Comparison of ENCODE assay signal across 18 cellular contexts in the genomic region with DNA sequence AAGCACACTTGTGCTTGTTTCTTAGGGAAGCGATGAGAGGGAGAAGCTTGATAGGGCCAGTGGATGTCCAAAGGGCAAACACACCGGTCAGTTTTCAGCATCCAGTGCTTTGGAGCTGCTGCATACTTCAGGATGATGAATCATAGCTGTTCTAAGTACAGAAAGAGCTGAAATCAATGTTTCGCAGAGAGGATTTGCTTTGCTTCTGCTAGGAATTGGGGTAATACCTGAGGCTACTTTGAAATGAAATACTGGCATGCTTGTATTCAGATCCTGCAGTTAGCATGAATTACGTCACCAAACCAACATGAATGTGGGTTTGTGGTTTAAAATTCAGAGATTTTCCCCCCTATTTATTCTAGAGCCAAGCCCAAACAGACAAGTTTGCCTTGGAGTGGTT. TPM values are rescaled to one million over a fixed set of nuclear protein-coding genes. Genes with fewer than 3 reads are reported as not detected.
DNase-seq lines count a peak whose midpoint lies in the region; ATAC-seq, FAIRE-seq and TF ChIP-seq lines count a peak whose summit lies in the region.
"Had no signal": no experiment of that assay in that cellular context is flagged by ENCODE, and none has a peak within 500 bp of the region (broad histone marks: within the 10 kb centered on the region; RNA-seq: fewer than 3 reads in every experiment).

No MANE protein-coding gene starts in this region.

- H3K4me1 Mint-ChIP-seq in neural crest cell: peaks cover 14% of the 10 kb centered on the region
- H3K4me1 Mint-ChIP-seq in activated T-cell treated with anti-CD3 and anti-CD28 coated beads, Interleukin-2, amount 50 U/mL, for 24 hours (ENCODE audit: low read depth): peaks cover 5% of the 10 kb centered on the region

- peak; percentile 18 for FAIRE-seq in bronchial epithelial cell (lab: Jason Lieb, UNC)
- FAIRE-seq: A549 had no signal

- intact Hi-C loops in thyroid gland (cut with DNase I): no loop called here

- peaks cover 0 to 12% of the 10 kb centered on the region in 2 donors for H3K4me1 ChIP-seq in thyroid gland
- H3K4me1 ChIP-seq: A549 had no signal

- no peak for TF ChIP-seq POLR2A in thyroid gland (IDR thresholded peaks at IDR 0.05)

- no peak for ATAC-seq in GM21737 (IDR thresholded peaks at IDR 0.05; ENCODE audit: unreplicated experiment)
- ATAC-seq: A549, GM12878 had no signal

- H3K9me3 Mint-ChIP-seq in neural crest cell: peaks cover 7% of the 10 kb centered on the region
- peaks cover 4% of the 10 kb centered on the region for H3K9me3 Mint-ChIP-seq in activated T-cell treated with anti-CD3 and anti-CD28 coated beads, Interleukin-2, amount 50 U/mL, for 24 hours

- H3K36me3 Mint-ChIP-seq in neural crest cell (ENCODE audit: low read depth): peaks cover 5% of the 10 kb centered on the region
- H3K36me3 Mint-ChIP-seq in activated T-cell treated with anti-CD3 and anti-CD28 coated beads, Interleukin-2, amount 50 U/mL, for 24 hours (ENCODE audit: low read depth): no peaks in the 10 kb centered on the region

- no peaks in the 10 kb centered on the region for H3K36me3 ChIP-seq in bronchial epithelial cell (ENCODE audit: control insufficient read depth, insufficient read depth, low read length)
- H3K36me3 ChIP-seq in thyroid gland: no peaks in the 10 kb centered on the region

- peak overlapping the region; percentile 1 for H3K27ac Mint-ChIP-seq in neural crest cell (ENCODE audit: unreplicated experiment)
- H3K27ac Mint-ChIP-seq in activated T-cell treated with anti-CD3 and anti-CD28 coated beads, Interleukin-2, amount 50 U/mL, for 24 hours: no peak overlapping the region

- 87 to 98% methylated on average over 4 of the region's 4 CpGs for WGBS in thyroid gland, 2 donors

- H3K4me3 Mint-ChIP-seq in neural crest cell: no peak overlapping the region
- H3K4me3 Mint-ChIP-seq in activated T-cell treated with anti-CD3 and anti-CD28 coated beads, Interleukin-2, amount 50 U/mL, for 24 hours: no peak overlapping the region

- H3K27me3 Mint-ChIP-seq in neural crest cell (ENCODE audit: low read depth): no peaks in the 10 kb centered on the region
- H3K27me3 Mint-ChIP-seq in activated T-cell treated with anti-CD3 and anti-CD28 coated beads, Interleukin-2, amount 50 U/mL, for 24 hours: no peaks in the 10 kb centered on the region

- no peaks in the 10 kb centered on the region for H3K9me3 ChIP-seq in thyroid gland
- H3K9me3 ChIP-seq: A549 had no signal

- peak; percentile 7 for DNase-seq in DMS53 treated with DMSO at 0.1 percent for 48 hours (lab: John Stamatoyannopoulos, UW; ENCODE audit: unreplicated experiment)
- DNase-seq in M059J (ENCODE audit: low read depth): peak; percentile 84
- peak; percentile 41 for DNase-seq in bronchial epithelial cell (ENCODE audit: low read depth)
- no peak for DNase-seq in neural crest cell (ENCODE audit: low read depth, low spot score)
- no peak for DNase-seq in SW 1271 (lab: John Stamatoyannopoulos, UW)
- DNase-seq in activated T-cell treated with anti-CD3 and anti-CD28 coated beads, Interleukin-2, amount 50 U/mL, for 24 hours: no peak
- no peak for DNase-seq in thyroid gland
- DNase-seq: COR-L47, GOT3, NCI-H1092 treated with DMSO at 0.1 percent for 48 hours, NCI-H1694 treated with DMSO at 0.1 percent for 48 hours, NCI-H345, NCI-H526 treated with DMSO at 0.1 percent for 48 hours, OCI-M1 had no signal

- no peak overlapping the region for H3K27ac ChIP-seq in thyroid gland
- H3K27ac ChIP-seq: A549, C4-2B had no signal

- no peak for TF ChIP-seq CTCF in bronchial epithelial cell (IDR thresholded peaks at IDR 0.05; ENCODE audit: insufficient read depth, low read length, severe bottlenecking)
- TF ChIP-seq CTCF in neural crest cell (conservative IDR thresholded peaks at IDR 0.05): no peak
- TF ChIP-seq CTCF in thyroid gland (IDR thresholded peaks at IDR 0.05): no peak

- H3K4me3 ChIP-seq in bronchial epithelial cell (ENCODE audit: low read depth, low read length): no peak overlapping the region
- H3K4me3 ChIP-seq in thyroid gland (replicated peaks in 1 of 3): no peak overlapping the region
- H3K4me3 ChIP-seq: A549, GM12878 had no signal

- H3K27me3 ChIP-seq in bronchial epithelial cell (ENCODE audit: control insufficient read depth, insufficient read depth, low read length): no peaks in the 10 kb centered on the region
- H3K27me3 ChIP-seq in thyroid gland: no peaks in the 10 kb centered on the region

RNA-seq across cellular contexts. Expression of gene SC5D, which starts 41.7 kb away (rescaled TPM):
- 88.2 and 126 TPM in 2 replicates for total RNA-seq in M059J (2014; rRNA removed; shearing (Covaris generic))
- total RNA-seq in bronchial epithelial cell: 55.3 and 73.6 TPM in 2 replicates
- total RNA-seq in neural crest cell: 76.4 and 81.1 TPM in 2 replicates
- 10 to 100 TPM; 37.2 to 68.9 (median 40.0) TPM for total RNA-seq in thyroid gland

Comparison
In these comparisons a context has a peak if more than half of its experiments do, and no peak if none do; other contexts are left out.
1. DNase-seq: peak in DMS53 treated with DMSO at 0.1 percent for 48 hours (single experiment), M059J (single experiment) and bronchial epithelial cell (single experiment); none in neural crest cell (single experiment), SW 1271 (0 of 2), activated T-cell treated with anti-CD3 and anti-CD28 coated beads, Interleukin-2, amount 50 U/mL, for 24 hours (single experiment) and thyroid gland (0 of 2).